18 cellular contexts compared by ENCODE assay signal in the genomic region with DNA sequence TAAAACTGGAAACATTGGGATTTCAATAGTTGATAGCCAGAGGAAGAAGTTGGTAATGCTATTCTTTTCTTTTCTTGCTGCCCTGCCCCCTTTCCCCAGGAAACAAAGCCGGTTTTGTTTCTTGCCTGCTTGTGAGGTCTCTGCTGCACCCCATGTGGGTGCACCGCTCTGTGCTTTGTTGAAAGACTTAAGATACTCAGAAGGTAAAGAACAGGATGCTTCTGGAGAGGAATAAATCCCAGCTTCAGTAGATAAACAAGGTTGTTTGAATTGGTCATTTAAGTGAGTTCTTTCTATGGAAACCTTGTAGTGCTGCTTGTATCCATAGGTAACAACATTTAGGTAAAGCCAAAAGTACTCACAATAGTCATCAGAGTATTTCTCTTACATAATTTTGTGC.
DNase-seq lines count a peak whose midpoint lies in the region; ATAC-seq and TF ChIP-seq lines count a peak whose summit lies in the region.
"Had no signal": no experiment of that assay in that cellular context is flagged by ENCODE, and none has a peak within 500 bp of the region (broad histone marks: within the 10 kb centered on the region; RNA-seq: fewer than 3 reads in every experiment).

No MANE protein-coding gene starts in this region.

- H3K9me3 Mint-ChIP-seq in endodermal cell (peaks cover 11% of the 10 kb centered on the region), mesothelial cell of epicardium (peaks cover 7% of the 10 kb centered on the region)
- H3K9me3 Mint-ChIP-seq: activated T-cell treated with anti-CD3 and anti-CD28 coated beads, Interleukin-2, amount 50 U/mL, for 24 hours had no signal

- ATAC-seq in HG02981 (IDR thresholded peaks at IDR 0.05; ENCODE audit: unreplicated experiment): no peak
- no peak for ATAC-seq in HG02759 (IDR thresholded peaks at IDR 0.05; ENCODE audit: unreplicated experiment)
- ATAC-seq in GM21723 (IDR thresholded peaks at IDR 0.05; ENCODE audit: unreplicated experiment): no peak
- ATAC-seq: K562, Panc1 had no signal

- H3K36me3 Mint-ChIP-seq in endodermal cell (ENCODE audit: low read depth): peaks cover 43% of the 10 kb centered on the region
- H3K36me3 Mint-ChIP-seq in mesothelial cell of epicardium: peaks cover 20% of the 10 kb centered on the region

- in situ Hi-C loops in KBM-7 (cut with MboI; ENCODE audit: low pct_unique_long_range_greater_than_20kb, low sequenced_read_pairs): no loop called here

- H3K9ac ChIP-seq in HUES64 (ENCODE audit: low read depth, low read length): peak overlapping the region; percentile 49
- H3K9ac ChIP-seq in endodermal cell (ENCODE audit: extremely low read depth, low read length, poor library complexity, severe bottlenecking): peak overlapping the region; percentile 44

- WGBS in HUES64: 0% methylated on average over 2 of the region's 2 CpGs
- WGBS in endodermal cell (ENCODE audit: insufficient coverage in 1 of 2, insufficient read length in 1 of 2), 2 experiments: 0% methylated on average over 1 to 2 of the region's 2 CpGs

- H3K27me3 Mint-ChIP-seq in endodermal cell (ENCODE audit: insufficient read depth) (no peaks in the 10 kb centered on the region), mesothelial cell of epicardium (ENCODE audit: low read depth) (no peaks in the 10 kb centered on the region)

- DNase-seq in A673 (ENCODE audit: low spot score) (peak; percentile 62), endodermal cell (peak; percentile 86), mesothelial cell of epicardium (ENCODE audit: low spot score in 2 of 2, unreplicated experiment in 2 of 2) (no peak), KBM-7 (no peak)
- DNase-seq: ACHN; activated T-cell treated with anti-CD3 and anti-CD28 coated beads, Interleukin-2, amount 50 U/mL, for 24 hours; adrenal gland; effector CD4-positive, alpha-beta T cell; foreskin fibroblast; NCI-H1436; NCI-H446 treated with DMSO at 0.1 percent for 48 hours; tibial artery had no signal

- H3K4me3 ChIP-seq in A673 (ENCODE audit: low read depth, low read length, poor library complexity, severe bottlenecking) (no peak overlapping the region), HUES64 (ENCODE audit: low read length) (peak overlapping the region; percentile 24), endodermal cell (ENCODE audit: low read length) (peak overlapping the region; percentile 62)
- H3K4me3 ChIP-seq: adrenal gland, K562, tibial artery had no signal

- intact Hi-C loops in A673 (cut with micrococcal nuclease; ENCODE audit: unreplicated experiment): no loop called here

- H3K4me3 Mint-ChIP-seq in endodermal cell (peak overlapping the region; percentile 18), mesothelial cell of epicardium (peak overlapping the region; percentile 13)
- H3K4me3 Mint-ChIP-seq: activated T-cell treated with anti-CD3 and anti-CD28 coated beads, Interleukin-2, amount 50 U/mL, for 24 hours had no signal

- peaks cover 5% of the 10 kb centered on the region for H3K36me3 ChIP-seq in A673 (ENCODE audit: insufficient read depth, low read length, poor library complexity, severe bottlenecking)
- peaks cover 9% of the 10 kb centered on the region for H3K36me3 ChIP-seq in HUES64 (ENCODE audit: insufficient read depth, low read length)
- peaks cover 69% of the 10 kb centered on the region for H3K36me3 ChIP-seq in endodermal cell (ENCODE audit: control insufficient read depth, insufficient read depth, low read length)
- H3K36me3 ChIP-seq: adrenal gland had no signal

- CTCF ChIA-PET in A673 (lab: Charles Lee): no interaction called here

- POLR2A ChIA-PET in A673 (lab: Charles Lee; ENCODE audit: low non-redundant PET): no interaction called here

- H3K9me3 ChIP-seq in A673 (ENCODE audit: low read depth, low read length, poor library complexity, severe bottlenecking) (peaks cover 7% of the 10 kb centered on the region), HUES64 (ENCODE audit: insufficient read depth, low read depth, low read length) (no peaks in the 10 kb centered on the region), endodermal cell (ENCODE audit: control insufficient read depth, low read length) (peaks cover 21% of the 10 kb centered on the region)
- H3K9me3 ChIP-seq: adrenal gland, tibial artery had no signal

- peak overlapping the region; percentile 89 for H3K27ac Mint-ChIP-seq in endodermal cell
- H3K27ac Mint-ChIP-seq in mesothelial cell of epicardium: peak overlapping the region; percentile 95
- H3K27ac Mint-ChIP-seq: activated T-cell treated with anti-CD3 and anti-CD28 coated beads, Interleukin-2, amount 50 U/mL, for 24 hours had no signal

- BruUV-seq in A673 (replicated peaks; lab: Mats Ljungman, UMichigan): no TSS peak

- H3K4me1 ChIP-seq in A673 (ENCODE audit: insufficient read depth, low read length, poor library complexity, severe bottlenecking) (peaks cover 20% of the 10 kb centered on the region), HUES64 (ENCODE audit: insufficient read depth, low read length) (peaks cover 64% of the 10 kb centered on the region), endodermal cell (ENCODE audit: control insufficient read depth, insufficient read depth, low read length) (peaks cover 3% of the 10 kb centered on the region)
- H3K4me1 ChIP-seq: adrenal gland had no signal

- no peak for TF ChIP-seq CTCF in A673 (conservative IDR thresholded peaks at IDR 0.05; ENCODE audit: low read depth, low read length)
- no peak for TF ChIP-seq CTCF in endodermal cell (conservative IDR thresholded peaks at IDR 0.05)
- no peak for TF ChIP-seq CTCF in mesothelial cell of epicardium (IDR thresholded peaks at IDR 0.05; ENCODE audit: unreplicated experiment)

- H3K27me3 ChIP-seq in A673 (replicated peaks; ENCODE audit: insufficient read depth, low read depth, low read length, poor library complexity) (no peaks in the 10 kb centered on the region), HUES64 (ENCODE audit: insufficient read depth, low read length) (no peaks in the 10 kb centered on the region), endodermal cell (ENCODE audit: control insufficient read depth, insufficient read depth, low read length, poor library complexity, severe bottlenecking) (no peaks in the 10 kb centered on the region)
- H3K27me3 ChIP-seq: adrenal gland, tibial artery had no signal

- H3K27ac ChIP-seq in A673 (ENCODE audit: low read depth, low read length, poor library complexity, severe bottlenecking) (peak overlapping the region; percentile 29), HUES64 (ENCODE audit: low read depth, low read length) (peak overlapping the region; percentile 90), endodermal cell (ENCODE audit: low read depth, low read length) (peak overlapping the region; percentile 84)
- H3K27ac ChIP-seq: adrenal gland had no signal

- H3K4me1 Mint-ChIP-seq in endodermal cell: peaks cover 29% of the 10 kb centered on the region
- H3K4me1 Mint-ChIP-seq in mesothelial cell of epicardium: peaks cover 38% of the 10 kb centered on the region

Comparison
In these comparisons a context has a peak if more than half of its experiments do, and no peak if none do; other contexts are left out.
1. DNase-seq: peak in A673 (single experiment) and endodermal cell (single experiment); none in mesothelial cell of epicardium (0 of 2) and KBM-7 (single experiment).
2. H3K27ac ChIP-seq: peak in every context shown above with its lines; median percentile 90 in HUES64; 84 in endodermal cell; 29 in A673.